ENCODE assay signal across 8 cellular contexts in the genomic region with DNA sequence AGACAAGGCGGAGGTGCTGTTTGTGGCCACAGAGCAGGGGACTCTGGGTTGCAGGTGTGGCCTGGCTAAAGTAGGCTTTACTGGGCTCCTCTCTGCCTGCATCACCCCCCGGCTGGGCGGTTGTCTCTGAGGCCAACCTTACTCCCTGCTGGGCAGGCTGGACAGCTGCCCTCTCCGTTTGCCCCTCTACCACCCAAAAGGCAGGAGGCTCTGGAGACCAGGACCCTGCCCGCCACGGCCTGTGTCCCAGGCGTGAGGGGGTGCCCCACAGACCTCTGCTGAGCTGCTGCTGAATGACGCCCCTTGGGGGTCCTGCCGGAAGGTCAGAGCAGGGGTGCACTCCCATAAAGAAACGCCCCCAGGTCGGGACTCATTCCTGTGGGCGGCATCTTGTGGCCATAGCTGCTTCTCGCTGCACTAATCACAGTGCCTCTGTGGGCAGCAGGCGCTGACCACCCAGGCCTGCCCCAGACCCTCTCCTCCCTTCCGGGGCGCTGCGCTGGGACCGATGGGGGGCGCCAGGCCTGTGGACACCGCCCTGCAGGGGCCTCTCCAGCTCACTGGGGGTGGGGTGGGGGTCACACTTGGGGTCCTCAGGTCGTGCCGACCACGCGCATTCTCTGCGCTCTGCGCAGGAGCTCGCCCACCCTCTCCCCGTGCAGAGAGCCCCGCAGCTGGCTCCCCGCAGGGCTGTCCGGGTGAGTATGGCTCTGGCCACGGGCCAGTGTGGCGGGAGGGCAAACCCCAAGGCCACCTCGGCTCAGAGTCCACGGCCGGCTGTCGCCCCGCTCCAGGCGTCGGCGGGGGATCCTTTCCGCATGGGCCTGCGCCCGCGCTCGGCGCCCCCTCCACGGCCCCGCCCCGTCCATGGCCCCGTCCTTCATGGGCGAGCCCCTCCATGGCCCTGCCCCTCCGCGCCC. TPM values are rescaled to one million over a fixed set of nuclear protein-coding genes. Genes with fewer than 3 reads are reported as not detected.
DNase-seq lines count a peak whose midpoint lies in the region; ATAC-seq and TF ChIP-seq lines count a peak whose summit lies in the region.

No MANE protein-coding gene starts in this region.

- intact Hi-C loops in Caco-2 (cut with micrococcal nuclease; ENCODE audit: unreplicated experiment) = loop anchor here (1.0 kb wide), 2 partner anchors 31 to 219 kb away; no protein-coding TSS in a partner anchor

- no peaks in the 10 kb centered on the region for H3K9me3 ChIP-seq in Caco-2
- H3K9me3 ChIP-seq in KOPT-K1 (ENCODE audit: insufficient read depth, low read length, poor library complexity, severe bottlenecking) = no peaks in the 10 kb centered on the region
- H3K9me3 ChIP-seq in muscle layer of colon (ENCODE audit: low read length) = no peaks in the 10 kb centered on the region

- no peaks in the 10 kb centered on the region for H3K27me3 ChIP-seq in Caco-2 (replicated peaks; ENCODE audit: control insufficient read depth, insufficient read depth, low read length)
- H3K27me3 ChIP-seq in muscle layer of colon (ENCODE audit: control insufficient read depth in 1 of 2, insufficient read depth in 2 of 2, low read length in 2 of 2) = no peaks in the 10 kb centered on the region

- POLR2A ChIA-PET in Caco-2 (lab: Charles Lee) (no interaction called here), GM10248 (lab: Yijun Ruan, JAX) (no interaction called here)

- no TSS peak for BruUV-seq in Caco-2 (replicated peaks; lab: Mats Ljungman, UMichigan)

- TF ChIP-seq CTCF in Caco-2 (IDR thresholded peaks at IDR 0.05; ENCODE audit: insufficient read depth in 1 of 2, low read depth in 1 of 2, low read length in 1 of 2, severe bottlenecking in 1 of 2, unreplicated experiment in 1 of 2) (peak in 1 of 2 experiments; percentile 18), choroid plexus epithelial cell (conservative IDR thresholded peaks at IDR 0.05; ENCODE audit: low read depth, low read length) (no peak), GM10248 (IDR thresholded peaks at IDR 0.05; ENCODE audit: control extremely low read depth, extremely low read depth, low read depth, missing control alignments) (no peak)

- no peak overlapping the region for H3K27ac Mint-ChIP-seq in Caco-2 (ENCODE audit: unreplicated experiment)

- peak overlapping the region; percentile 76 for H3K4me3 ChIP-seq in Caco-2 (ENCODE audit: low read depth, low read length)
- H3K4me3 ChIP-seq in choroid plexus epithelial cell (ENCODE audit: low read depth, low read length) = peak overlapping the region; percentile 68
- peak overlapping the region; percentile 54 to 60 for H3K4me3 ChIP-seq in muscle layer of colon (ENCODE audit: low read depth in 1 of 2, low read length in 2 of 2)

- peaks cover 9% of the 10 kb centered on the region for H3K4me1 Mint-ChIP-seq in Caco-2 (ENCODE audit: low read depth, unreplicated experiment)

- H3K4me3 Mint-ChIP-seq in Caco-2 (ENCODE audit: unreplicated experiment) = peak overlapping the region; percentile 96

- no peaks in the 10 kb centered on the region for H3K36me3 ChIP-seq in Caco-2 (ENCODE audit: control insufficient read depth, insufficient read depth, low read length)
- H3K36me3 ChIP-seq in KOPT-K1 (ENCODE audit: insufficient read depth, low read length) = no peaks in the 10 kb centered on the region
- no peaks in the 10 kb centered on the region for H3K36me3 ChIP-seq in muscle layer of colon (ENCODE audit: insufficient read depth, low read length)

- peak; percentile 19 for ATAC-seq in GM21526 (IDR thresholded peaks at IDR 0.05; ENCODE audit: low FRiP score, unreplicated experiment)

- no peaks in the 10 kb centered on the region for H3K9me3 Mint-ChIP-seq in Caco-2 (ENCODE audit: unreplicated experiment)

- no peaks in the 10 kb centered on the region for H3K27me3 Mint-ChIP-seq in Caco-2 (ENCODE audit: insufficient read depth, unreplicated experiment)

- H3K27ac ChIP-seq in KOPT-K1 (ENCODE audit: low read depth, low read length, poor library complexity, severe bottlenecking) (peak overlapping the region; percentile 48), muscle layer of colon (ENCODE audit: low read depth, low read length) (peak overlapping the region; percentile 32)

- no peak overlapping the region for H3K9ac ChIP-seq in muscle layer of colon (ENCODE audit: low read length)

- H3K4me1 ChIP-seq in Caco-2 = peaks cover 13% of the 10 kb centered on the region
- peaks cover 7% of the 10 kb centered on the region for H3K4me1 ChIP-seq in muscle layer of colon (ENCODE audit: insufficient read depth, low read length)

- DNase-seq in Caco-2 = peak in 1 of 2 experiments; percentile 41
- no peak for DNase-seq in choroid plexus epithelial cell (ENCODE audit: low read depth)
- no peak for DNase-seq in GM10248 (ENCODE audit: extremely low spot score)
- DNase-seq in hepatic stellate cell (ENCODE audit: low spot score) = no peak
- no peak for DNase-seq in dermis blood vessel endothelial cell

- CTCF ChIA-PET in Caco-2 (lab: Charles Lee) (interaction anchor here (0.6 to 1.0 kb wide), 2 partner anchors 32 to 64 kb away, joined by 3 to 4 read pairs; no protein-coding TSS in a partner anchor), GM10248 (lab: Yijun Ruan, JAX) (interaction anchor here (1.0 to 2.6 kb wide), 5 partner anchors 15 to 26 kb away, joined by 3 to 11 read pairs (median 4); no protein-coding TSS in a partner anchor)

- H3K36me3 Mint-ChIP-seq in Caco-2 (ENCODE audit: insufficient read depth, unreplicated experiment) = peaks cover 10% of the 10 kb centered on the region

RNA-seq across cellular contexts. Expression of a gene that starts 0.9 kb away (rescaled TPM):
- total RNA-seq in Caco-2 (2022) = not detected in 2 replicates
- not detected in 2 replicates for total RNA-seq in dermis blood vessel endothelial cell

RNA-seq across cellular contexts. Expression of a gene that starts 1.1 kb away (rescaled TPM):
- 57.5 and 63.3 TPM in 2 replicates for total RNA-seq in Caco-2 (2022)
- total RNA-seq in dermis blood vessel endothelial cell = 43.9 and 73.8 TPM in 2 replicates
